ENCODE assay signal across 8 cellular contexts in the genomic region with DNA sequence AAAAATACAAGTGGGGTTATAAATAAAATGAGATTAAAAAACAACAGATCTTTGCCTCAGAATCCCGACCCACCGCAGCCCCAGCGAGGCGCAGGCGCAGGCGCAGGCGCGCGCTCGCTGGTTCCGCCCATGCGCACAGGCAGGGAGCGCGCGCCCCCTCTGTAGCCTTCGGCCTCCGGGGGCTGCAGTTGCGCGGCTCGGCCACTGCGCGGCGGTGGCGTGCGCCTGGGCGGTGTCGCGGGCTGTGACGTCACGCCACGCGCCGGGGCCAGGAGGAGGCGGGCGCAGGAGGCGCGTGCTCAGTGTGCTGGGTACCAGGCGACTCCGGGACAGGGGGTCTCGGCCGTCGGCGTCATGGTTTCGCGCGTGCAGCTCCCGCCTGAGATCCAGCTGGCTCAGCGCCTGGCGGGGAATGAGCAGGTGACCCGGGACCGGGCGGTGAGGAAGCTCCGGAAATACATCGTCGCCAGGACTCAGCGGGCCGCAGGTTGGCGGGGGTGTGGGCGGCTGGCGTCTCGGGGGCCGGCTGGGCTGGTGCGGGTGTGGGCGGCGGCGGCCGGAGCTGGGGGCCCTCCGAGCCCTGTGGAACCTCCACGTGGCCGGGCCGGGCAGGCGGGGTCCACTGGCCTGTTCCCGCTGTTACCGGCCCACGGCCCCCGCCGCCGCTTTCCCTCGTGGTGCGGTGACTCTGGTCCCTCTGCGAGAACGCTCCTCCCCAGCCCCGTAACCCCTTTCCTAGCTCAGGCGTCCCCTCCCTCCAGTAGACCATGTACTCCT. TPM values are rescaled to one million over a fixed set of nuclear protein-coding genes. Genes with fewer than 3 reads are reported as not detected.
DNase-seq lines count a peak whose midpoint lies in the region; ATAC-seq and TF ChIP-seq lines count a peak whose summit lies in the region.

A gene with protein sequence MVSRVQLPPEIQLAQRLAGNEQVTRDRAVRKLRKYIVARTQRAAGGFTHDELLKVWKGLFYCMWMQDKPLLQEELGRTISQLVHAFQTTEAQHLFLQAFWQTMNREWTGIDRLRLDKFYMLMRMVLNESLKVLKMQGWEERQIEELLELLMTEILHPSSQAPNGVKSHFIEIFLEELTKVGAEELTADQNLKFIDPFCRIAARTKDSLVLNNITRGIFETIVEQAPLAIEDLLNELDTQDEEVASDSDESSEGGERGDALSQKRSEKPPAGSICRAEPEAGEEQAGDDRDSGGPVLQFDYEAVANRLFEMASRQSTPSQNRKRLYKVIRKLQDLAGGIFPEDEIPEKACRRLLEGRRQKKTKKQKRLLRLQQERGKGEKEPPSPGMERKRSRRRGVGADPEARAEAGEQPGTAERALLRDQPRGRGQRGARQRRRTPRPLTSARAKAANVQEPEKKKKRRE (plus strand): TSS at position 302 of the 777 bp plus-strand sequence. CDS start 53 bp downstream, at position 355.

- H3K36me3 ChIP-seq in WERI-Rb-1 = peaks cover 48% of the 10 kb centered on the region
- H3K36me3 ChIP-seq in mammary epithelial cell (ENCODE audit: insufficient read depth, low read length) = peaks cover 27% of the 10 kb centered on the region
- H3K36me3 ChIP-seq in smooth muscle cell (ENCODE audit: low read depth) = no peaks in the 10 kb centered on the region

- H2AFZ ChIP-seq in mammary epithelial cell (ENCODE audit: low read depth, low read length) = peak within 1 kb of the TSS; percentile 93
- peak within 1 kb of the TSS; percentile 57 for H2AFZ ChIP-seq in smooth muscle cell (ENCODE audit: low read depth)

- peak; percentile 100 for DNase-seq in AG08395 (ENCODE audit: low spot score)
- DNase-seq in NCI-H2227 (lab: John Stamatoyannopoulos, UW; ENCODE audit: unreplicated experiment) = peak; percentile 96
- peak; percentile 93 for DNase-seq in WERI-Rb-1
- peak; percentile 87 for DNase-seq in mammary epithelial cell
- DNase-seq in iPS-NIHi7 (ENCODE audit: extremely low spot score) = peak; percentile 97
- DNase-seq in smooth muscle cell (lab: John Stamatoyannopoulos, UW; ENCODE audit: unreplicated experiment) = peak; percentile 87

- H3K79me2 ChIP-seq in mammary epithelial cell (ENCODE audit: insufficient read depth, low read length) (peaks cover 51% of the 10 kb centered on the region), smooth muscle cell (ENCODE audit: low read depth) (peaks cover 36% of the 10 kb centered on the region)

- CTCF ChIA-PET in mammary epithelial cell (lab: Charles Lee; ENCODE audit: low non-redundant PET) = interaction anchor here (0.6 kb wide), 1 partner anchor 657 kb away, joined by 3 read pairs; no protein-coding TSS in a partner anchor

- TF ChIP-seq CTCF in WERI-Rb-1 (IDR thresholded peaks at IDR 0.05; ENCODE audit: low read depth, low read length) = peak; percentile 96
- peak; percentile 78 to 92 for TF ChIP-seq CTCF in mammary epithelial cell (conservative IDR thresholded peaks at IDR 0.05 in 1 of 2, IDR thresholded peaks at IDR 0.05 in 1 of 2; ENCODE audit: extremely low read depth in 1 of 2, insufficient read depth in 1 of 2, low read depth in 1 of 2, low read length in 2 of 2)
- peak; percentile 94 for TF ChIP-seq CTCF in smooth muscle cell (IDR thresholded peaks at IDR 0.05; ENCODE audit: borderline replicate concordance, insufficient read depth, poor library complexity, severe bottlenecking)

- dilution Hi-C loops in mammary epithelial cell (cut with HindIII; ENCODE audit: low sequenced_read_pairs) = no loop called here

- H3K4me2 ChIP-seq in mammary epithelial cell (ENCODE audit: insufficient read depth, low read depth, low read length) = peak within 1 kb of the TSS; percentile 92
- H3K4me2 ChIP-seq in smooth muscle cell = peak within 1 kb of the TSS; percentile 88

- H3K27ac ChIP-seq in WERI-Rb-1 (peak within 1 kb of the TSS; percentile 81), mammary epithelial cell (ENCODE audit: insufficient read depth, low read depth, low read length) (peak within 1 kb of the TSS; percentile 68), smooth muscle cell (ENCODE audit: low read depth) (peak within 1 kb of the TSS; percentile 74)

- TSS peak; percentile 39 for BruUV-seq in mammary epithelial cell (replicated peaks; lab: Mats Ljungman, UMichigan)

- intact Hi-C loops in mammary epithelial cell (cut with micrococcal nuclease) = loop anchor here (1.0 kb wide), 2 partner anchors 22 to 62 kb away; no protein-coding TSS in a partner anchor

- in situ Hi-C loops in mammary epithelial cell (cut with MboI; ENCODE audit: low sequenced_read_pairs in 2 of 2) = no loop called here

- H3K9ac ChIP-seq in mammary epithelial cell (ENCODE audit: insufficient read depth, low read length) = peak within 1 kb of the TSS; percentile 86
- H3K9ac ChIP-seq in smooth muscle cell (ENCODE audit: low read depth) = peak within 1 kb of the TSS; percentile 63

- H3K27me3 ChIP-seq in WERI-Rb-1 (ENCODE audit: insufficient read depth, low read depth, severe bottlenecking) = no peaks in the 10 kb centered on the region
- H3K27me3 ChIP-seq in mammary epithelial cell (ENCODE audit: insufficient read depth, low read length) = no peaks in the 10 kb centered on the region
- H3K27me3 ChIP-seq in smooth muscle cell (ENCODE audit: low read depth) = no peaks in the 10 kb centered on the region

- 2% methylated on average over 27 of the region's 84 CpGs for WGBS in mammary epithelial cell (ENCODE audit: low coverage, missing lambda C conversion rate)
- WGBS in smooth muscle cell (ENCODE audit: low lambda C conversion rate) = 2% methylated on average over 54 of the region's 84 CpGs

- H3K4me1 ChIP-seq in mammary epithelial cell (ENCODE audit: insufficient read depth, low read length) (peaks cover 8% of the 10 kb centered on the region), smooth muscle cell (ENCODE audit: low read depth) (peaks cover 10% of the 10 kb centered on the region)

- H3K4me3 ChIP-seq in WERI-Rb-1 (ENCODE audit: low read depth, low read length) (peak within 1 kb of the TSS; percentile 88), mammary epithelial cell (replicated peaks in 1 of 3; ENCODE audit: insufficient read depth in 1 of 3, low read depth in 2 of 3, low read length in 3 of 3) (peak within 1 kb of the TSS; percentile 84 to 100 (median 87)), smooth muscle cell (peak within 1 kb of the TSS; percentile 70)

- no peaks in the 10 kb centered on the region for H3K9me3 ChIP-seq in WERI-Rb-1 (ENCODE audit: severe bottlenecking)
- no peaks in the 10 kb centered on the region for H3K9me3 ChIP-seq in mammary epithelial cell (replicated peaks; ENCODE audit: insufficient read depth, low read length)
- H3K9me3 ChIP-seq in smooth muscle cell (replicated peaks; ENCODE audit: low read depth) = no peaks in the 10 kb centered on the region

- H4K20me1 ChIP-seq in mammary epithelial cell (ENCODE audit: insufficient read depth, low read length) = no peaks in the 10 kb centered on the region
- H4K20me1 ChIP-seq in smooth muscle cell (ENCODE audit: low read depth) = no peaks in the 10 kb centered on the region

- ATAC-seq in GM18907 (IDR thresholded peaks at IDR 0.05; ENCODE audit: unreplicated experiment) = peak; percentile 77
- ATAC-seq in HG03139 (IDR thresholded peaks at IDR 0.05; ENCODE audit: unreplicated experiment) = peak; percentile 80

- H3F3A ChIP-seq in smooth muscle cell (ENCODE audit: low read depth) = no peaks in the 10 kb centered on the region

RNA-seq across cellular contexts. Expression of the gene that starts here (rescaled TPM):
- total RNA-seq in mammary epithelial cell (10 to 100 TPM; 20.7 to 40.8 TPM), smooth muscle cell (8.7 and 11.3 TPM in 2 replicates)
- polyA plus RNA-seq in mammary epithelial cell (21.9 TPM), smooth muscle cell (17.5 and 23.7 TPM in 2 replicates)
- 134 TPM for polyA minus RNA-seq in mammary epithelial cell

Comparison
In these comparisons a context has a peak if more than half of its experiments do, and no peak if none do; other contexts are left out.
1. Peak in every context shown above with its lines: DNase-seq, ATAC-seq, H3K4me3 ChIP-seq and H3K27ac ChIP-seq.